Comparison of ENCODE assay signal across 8 cellular contexts in the genomic region with DNA sequence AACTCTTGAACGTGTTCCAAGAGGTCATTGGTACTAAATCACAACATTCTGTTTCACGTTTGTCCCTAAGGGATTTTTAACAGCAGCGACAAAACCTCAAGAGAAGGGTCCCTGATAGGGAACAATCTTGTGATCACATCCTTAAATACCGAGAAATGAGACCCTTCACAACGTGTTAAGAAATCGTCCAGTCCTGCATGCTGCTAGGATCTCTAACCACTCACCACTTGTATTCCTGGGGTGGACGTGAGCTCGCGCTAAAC.
DNase-seq lines count a peak whose midpoint lies in the region; ATAC-seq, FAIRE-seq and TF ChIP-seq lines count a peak whose summit lies in the region.

No MANE protein-coding gene starts in this region.

- no peak overlapping the region for H4K5ac ChIP-seq in H1 (ENCODE audit: insufficient read length, low read depth, low read length)

- no peak overlapping the region for H4K91ac ChIP-seq in H1 (replicated peaks; ENCODE audit: insufficient read length, low read length)

- no peak overlapping the region for H2AFZ ChIP-seq in H1 (ENCODE audit: low read length)
- H2AFZ ChIP-seq in neural progenitor cell (replicated peaks), result peak overlapping the region; percentile 45

- H2AK5ac ChIP-seq in H1 (ENCODE audit: low read depth, low read length), result peak overlapping the region; percentile 82; the same call in 1 of the 2 replicates

- CTCF ChIA-PET in CD4-positive, alpha-beta T cell (lab: Charles Lee), result interaction anchor here (1.1 to 1.5 kb wide), 3 partner anchors 51 to 143 kb away, joined by 3 to 4 read pairs (median 4); no protein-coding TSS in a partner anchor
- CTCF ChIA-PET in H1 (lab: Charles Lee; ENCODE audit: partially characterized antibody), result interaction anchor here (0.5 to 2.0 kb wide), 8 partner anchors 10 to 249 kb away, joined by 3 to 9 read pairs (median 3); no protein-coding TSS in a partner anchor

- H3K79me1 ChIP-seq in H1 (ENCODE audit: low read depth, low read length), result no peaks in the 10 kb centered on the region

- H3K56ac ChIP-seq in H1 (replicated peaks; ENCODE audit: insufficient read length, low read depth, low read length), result no peak overlapping the region

- no peaks in the 10 kb centered on the region for H3K27me3 ChIP-seq in CD4-positive, alpha-beta T cell (ENCODE audit: control insufficient read depth, insufficient read depth, low read length)
- H3K27me3 ChIP-seq in NT2/D1 (ENCODE audit: insufficient read depth, insufficient read length), result peaks cover 10% of the 10 kb centered on the region
- H3K27me3 ChIP-seq in H1 (replicated peaks in 1 of 4; ENCODE audit: control insufficient read depth in 3 of 4, extremely low read depth in 1 of 4, insufficient read depth in 3 of 4, low read length in 3 of 4), result peaks cover 0 to 20% (median 10%) of the 10 kb centered on the region in 4 experiments; a peak in 6 of 7 replicates
- H3K27me3 ChIP-seq in neural progenitor cell, result peaks cover 20% of the 10 kb centered on the region

- H3K4ac ChIP-seq in H1 (replicated peaks; ENCODE audit: insufficient read length, low read depth, low read length), result no peak overlapping the region

- H3K18ac ChIP-seq in H1 (ENCODE audit: extremely low read depth, low read length), result no peak overlapping the region

- H3K79me2 ChIP-seq in H1 (ENCODE audit: control insufficient read depth in 1 of 2, insufficient read depth in 2 of 2, low read length in 2 of 2) (no peaks in the 10 kb centered on the region), neural progenitor cell (ENCODE audit: low read depth) (no peaks in the 10 kb centered on the region)

- H2BK5ac ChIP-seq in H1 (ENCODE audit: low read depth, low read length), result no peak overlapping the region

- H3K4me3 ChIP-seq in NT2/D1 (ENCODE audit: insufficient read length, low read depth) (peak overlapping the region; percentile 79), H1 (ENCODE audit: extremely low read depth in 1 of 4, insufficient read depth in 2 of 4, low read depth in 3 of 4, low read length in 4 of 4) (peak overlapping the region; percentile 59 to 83 (median 78)), neural progenitor cell (peak overlapping the region; percentile 69)

- H4K20me1 ChIP-seq in H1 (replicated peaks in 1 of 2; ENCODE audit: control insufficient read depth in 1 of 2, insufficient read depth in 2 of 2, low read length in 2 of 2), result no peaks in the 10 kb centered on the region
- no peaks in the 10 kb centered on the region for H4K20me1 ChIP-seq in neural progenitor cell (ENCODE audit: low read depth)

- peaks cover 10% of the 10 kb centered on the region for H3F3A ChIP-seq in neural progenitor cell (ENCODE audit: low read depth)

- H4K8ac ChIP-seq in H1 (ENCODE audit: extremely low read depth, insufficient read depth, low read length), result no peak overlapping the region

- H3K9me3 Mint-ChIP-seq in CD4-positive, alpha-beta T cell, result no peaks in the 10 kb centered on the region
- no peaks in the 10 kb centered on the region for H3K9me3 Mint-ChIP-seq in neural progenitor cell

- peak overlapping the region; percentile 97 for H3K4me3 Mint-ChIP-seq in CD4-positive, alpha-beta T cell
- H3K4me3 Mint-ChIP-seq in neural progenitor cell, result peak overlapping the region; percentile 99

- H2BK15ac ChIP-seq in H1 (ENCODE audit: low read length), result no peak overlapping the region

- H3K36me3 Mint-ChIP-seq in CD4-positive, alpha-beta T cell (ENCODE audit: low read depth), result peaks cover 16% of the 10 kb centered on the region
- H3K36me3 Mint-ChIP-seq in neural progenitor cell, result no peaks in the 10 kb centered on the region

- H3K14ac ChIP-seq in H1 (ENCODE audit: insufficient read length), result no peak overlapping the region

- DNase-seq in CD4-positive, alpha-beta T cell, result no peak
- DNase-seq in NT2/D1 (ENCODE audit: low read depth, low spot score) (no peak), H1 (ENCODE audit: low read depth in 1 of 2, low spot score in 2 of 2) (no peak), neural progenitor cell (ENCODE audit: low spot score) (no peak), MV-4-11 (lab: John Stamatoyannopoulos, UW) (no peak), AG08395 (ENCODE audit: low spot score) (no peak), NCI-H1694 treated with DMSO at 0.1 percent for 48 hours (lab: John Stamatoyannopoulos, UW) (no peak)

- peak overlapping the region; percentile 95 for H3K9ac ChIP-seq in NT2/D1 (ENCODE audit: insufficient read length, low read depth)
- H3K9ac ChIP-seq in H1 (replicated peaks in 1 of 4; ENCODE audit: extremely low read depth in 1 of 4, low read depth in 3 of 4, low read length in 3 of 4), result peak overlapping the region in 3 of 4 experiments; percentile 94 to 96 (median 95); a peak in 4 of 7 replicates
- H3K9ac ChIP-seq in neural progenitor cell, result no peak overlapping the region

- no peak for ATAC-seq in CD4-positive, alpha-beta T cell (ENCODE audit: poor library complexity)
- no peak for ATAC-seq in HG02759 (IDR thresholded peaks at IDR 0.05; ENCODE audit: unreplicated experiment)

- peaks cover 58% of the 10 kb centered on the region for H3K4me1 Mint-ChIP-seq in CD4-positive, alpha-beta T cell (ENCODE audit: low read depth)
- peaks cover 17% of the 10 kb centered on the region for H3K4me1 Mint-ChIP-seq in neural progenitor cell

- H3K4me2 ChIP-seq in H1 (ENCODE audit: insufficient read depth in 1 of 2, low read depth in 2 of 2, low read length in 2 of 2), result peak overlapping the region; percentile 93 to 97
- peak overlapping the region; percentile 92 for H3K4me2 ChIP-seq in neural progenitor cell

- H3K9me3 ChIP-seq in CD4-positive, alpha-beta T cell (ENCODE audit: control insufficient read depth, low read length), result no peaks in the 10 kb centered on the region
- H3K9me3 ChIP-seq in NT2/D1 (ENCODE audit: insufficient read depth, low read length) (no peaks in the 10 kb centered on the region), H1 (ENCODE audit: insufficient read depth in 2 of 2, low read depth in 1 of 2, low read length in 1 of 2) (no peaks in the 10 kb centered on the region), neural progenitor cell (ENCODE audit: low read depth) (no peaks in the 10 kb centered on the region)

- FAIRE-seq in H1 (lab: Jason Lieb, UNC), result no peak

- H3K23ac ChIP-seq in H1 (ENCODE audit: insufficient read length), result no peak overlapping the region

- H3K4me1 ChIP-seq in NT2/D1 (ENCODE audit: insufficient read depth, insufficient read length) (no peaks in the 10 kb centered on the region), H1 (replicated peaks in 1 of 4; ENCODE audit: control insufficient read depth in 3 of 4, insufficient read depth in 4 of 4, low read length in 3 of 4) (peaks cover 0 to 8% (median 1%) of the 10 kb centered on the region in 4 experiments; a peak in 4 of 7 replicates), neural progenitor cell (no peaks in the 10 kb centered on the region)

- POLR2A ChIA-PET in CD4-positive, alpha-beta T cell (lab: Charles Lee), result interaction anchor here (0.8 to 1.6 kb wide), 5 partner anchors 10 to 198 kb away, joined by 3 to 8 read pairs (median 7); no protein-coding TSS in a partner anchor
- POLR2A ChIA-PET in H1 (lab: Charles Lee; ENCODE audit: partially characterized antibody), result interaction anchor here (0.6 to 1.8 kb wide), 5 partner anchors 17 to 449 kb away, joined by 3 to 7 read pairs (median 4); no protein-coding TSS in a partner anchor

- H2BK120ac ChIP-seq in H1 (replicated peaks; ENCODE audit: low read depth, low read length), result no peak overlapping the region

- TF ChIP-seq POLR2A in H1 (IDR thresholded peaks at IDR 0.05; ENCODE audit: control extremely low read depth in 1 of 2, low read depth in 2 of 2, low read length in 2 of 2), result no peak

- H3K36me3 ChIP-seq in NT2/D1 (ENCODE audit: insufficient read depth, insufficient read length, low read length), result no peaks in the 10 kb centered on the region
- no peaks in the 10 kb centered on the region for H3K36me3 ChIP-seq in H1 (ENCODE audit: control insufficient read depth in 2 of 4, insufficient read depth in 4 of 4, low read length in 3 of 4)
- no peaks in the 10 kb centered on the region for H3K36me3 ChIP-seq in neural progenitor cell

- no peak for TF ChIP-seq CTCF in CD4-positive, alpha-beta T cell (IDR thresholded peaks at IDR 0.05)
- TF ChIP-seq CTCF in H1 (IDR thresholded peaks at IDR 0.05; ENCODE audit: control extremely low read depth in 1 of 3, insufficient read depth in 1 of 3, low read depth in 1 of 3, low read length in 3 of 3), result no peak
- no peak for TF ChIP-seq CTCF in neural progenitor cell (IDR thresholded peaks at IDR 0.05)

- peaks cover 6% of the 10 kb centered on the region for H3K27me3 Mint-ChIP-seq in CD4-positive, alpha-beta T cell
- H3K27me3 Mint-ChIP-seq in neural progenitor cell (ENCODE audit: insufficient read depth, low read depth), result peaks cover 18% of the 10 kb centered on the region

- TF ChIP-seq EP300 in H1 (IDR thresholded peaks at IDR 0.05; ENCODE audit: borderline replicate concordance in 1 of 2, low read depth in 2 of 2, low read length in 2 of 2), result no peak

- H2BK20ac ChIP-seq in H1 (ENCODE audit: low read length), result no peak overlapping the region

- peak overlapping the region; percentile 99 for H3K27ac Mint-ChIP-seq in CD4-positive, alpha-beta T cell
- H3K27ac Mint-ChIP-seq in neural progenitor cell, result peak overlapping the region; percentile 99

- H3K23me2 ChIP-seq in H1 (ENCODE audit: low read depth, low read length), result peaks cover 14% of the 10 kb centered on the region

- H2BK12ac ChIP-seq in H1 (ENCODE audit: low read depth, low read length), result peak overlapping the region; percentile 97; the same call in 1 of the 2 replicates

- peak overlapping the region; percentile 100 for H3K27ac ChIP-seq in CD4-positive, alpha-beta T cell (ENCODE audit: low read depth, low read length)
- H3K27ac ChIP-seq in H1 (ENCODE audit: low read depth, low read length), result peak overlapping the region; percentile 96; the same call in 1 of the 2 replicates
- no peak overlapping the region for H3K27ac ChIP-seq in neural progenitor cell

- WGBS in H1 (ENCODE audit: extremely low coverage in 1 of 2, insufficient coverage in 1 of 2, insufficient read length in 1 of 2, insufficient replicate concordance in 2 of 2, low coverage in 1 of 2, low lambda C conversion rate in 2 of 2, missing lambda C conversion rate in 1 of 2), 2 experiments, result 28% methylated on average over 9 of the region's 9 CpGs; no CpG with 5 or more reads in 1 of the 2 experiments

- TF ChIP-seq RAD21 in H1 (IDR thresholded peaks at IDR 0.05 in 1 of 2, conservative IDR thresholded peaks at IDR 0.05 in 1 of 2; ENCODE audit: low read depth in 2 of 2, low read length in 2 of 2), result no peak

- intact Hi-C loops in CD4-positive, alpha-beta T cell (cut with DNase I, micrococcal nuclease), result loop anchor here in 1 of 2 experiments (5.0 kb wide), 1 partner anchor 53 kb away; no protein-coding TSS in a partner anchor

TF ChIP-seq in H1, 55 proteins besides CTCF, POLR2A, EP300 and RAD21:
- TF ChIP-seq SUZ12 (IDR thresholded peaks at IDR 0.05; ENCODE audit: low read length), result no peak
